9 cellular contexts compared by ENCODE assay signal in genomic region chr15:92011611-92012367, GRCh38.
DNase-seq lines count a peak whose midpoint lies in the region; ATAC-seq and TF ChIP-seq lines count a peak whose summit lies in the region.
"Had no signal": no experiment of that assay in that cellular context is flagged by ENCODE, and none has a peak within 500 bp of the region (broad histone marks: within the 10 kb centered on the region; RNA-seq: fewer than 3 reads in every experiment).

No MANE protein-coding gene starts in this region.

- peaks cover 31% of the 10 kb centered on the region for H3K4me1 Mint-ChIP-seq in T-helper 1 cell treated with Interleukin-12 subunit alpha and Interleukin-12 subunit beta and Interleukin-4 antibody, amounts not matched to agents 30 μg/mL and 1 μg/mL, for 36 hours (ENCODE audit: low read depth)

- WGBS in gastroesophageal sphincter (ENCODE audit: low coverage in 1 of 2), 2 donors: 85 to 90% methylated on average over 2 to 9 of the region's 14 CpGs

- H3K27ac Mint-ChIP-seq in T-helper 1 cell treated with Interleukin-12 subunit alpha and Interleukin-12 subunit beta and Interleukin-4 antibody, amounts not matched to agents 30 μg/mL and 1 μg/mL, for 36 hours: no peak overlapping the region

- H3K27me3 ChIP-seq in gastroesophageal sphincter: no peaks in the 10 kb centered on the region

- TF ChIP-seq POLR2A in gastroesophageal sphincter (IDR thresholded peaks at IDR 0.05): no peak

- no peak for TF ChIP-seq CTCF in gastroesophageal sphincter (IDR thresholded peaks at IDR 0.05)

- peaks cover 2% of the 10 kb centered on the region for H3K36me3 Mint-ChIP-seq in T-helper 1 cell treated with Interleukin-12 subunit alpha and Interleukin-12 subunit beta and Interleukin-4 antibody, amounts not matched to agents 30 μg/mL and 1 μg/mL, for 36 hours (ENCODE audit: low read depth)
- H3K36me3 Mint-ChIP-seq: T-cell had no signal

- no peak for TF ChIP-seq EP300 in gastroesophageal sphincter (IDR thresholded peaks at IDR 0.05)

- H3K27me3 Mint-ChIP-seq in T-helper 1 cell treated with Interleukin-12 subunit alpha and Interleukin-12 subunit beta and Interleukin-4 antibody, amounts not matched to agents 30 μg/mL and 1 μg/mL, for 36 hours (ENCODE audit: low read depth): no peaks in the 10 kb centered on the region
- H3K27me3 Mint-ChIP-seq: T-cell had no signal

- ATAC-seq in gastroesophageal sphincter (peak; percentile 34), HG03280 (IDR thresholded peaks at IDR 0.05; ENCODE audit: unreplicated experiment) (no peak)

- peak overlapping the region; percentile 9 for H3K4me3 Mint-ChIP-seq in T-helper 1 cell treated with Interleukin-12 subunit alpha and Interleukin-12 subunit beta and Interleukin-4 antibody, amounts not matched to agents 30 μg/mL and 1 μg/mL, for 36 hours

- H3K9me3 Mint-ChIP-seq in T-helper 1 cell treated with Interleukin-12 subunit alpha and Interleukin-12 subunit beta and Interleukin-4 antibody, amounts not matched to agents 30 μg/mL and 1 μg/mL, for 36 hours: no peaks in the 10 kb centered on the region

- peak; percentile 21 for DNase-seq in NK-92 treated with Interleukin-12 subunit alpha and Interleukin-12 subunit beta, amount 100 ng/mL, for 24 hours (lab: John Stamatoyannopoulos, UW)
- DNase-seq in NK-92 (lab: John Stamatoyannopoulos, UW; ENCODE audit: unreplicated experiment) (no peak), HCEC 1CT (no peak), NOMO-1 treated with dmso at 0.1 percent for 144 hours (lab: John Stamatoyannopoulos, UW; ENCODE audit: unreplicated experiment) (no peak)
- peak; percentile 52 for DNase-seq in stimulated activated CD8-positive, alpha-beta memory T cell treated with anti-CD3 and anti-CD28 coated beads, Interleukin-4, amount 100 ng/mL, for 48 hours
- DNase-seq: T-cell had no signal

- H3K4me3 ChIP-seq in gastroesophageal sphincter: no peak overlapping the region

- H3K4me1 ChIP-seq in gastroesophageal sphincter: peaks cover 0 to 34% (median 5%) of the 10 kb centered on the region in 3 donors

- H3K36me3 ChIP-seq in gastroesophageal sphincter: no peaks in the 10 kb centered on the region

- no peak overlapping the region for H3K27ac ChIP-seq in gastroesophageal sphincter

- H3K9me3 ChIP-seq in gastroesophageal sphincter: no peaks in the 10 kb centered on the region

Comparison
In these comparisons a context has a peak if more than half of its experiments do, and no peak if none do; other contexts are left out.
1. DNase-seq: peak in NK-92 treated with Interleukin-12 subunit alpha and Interleukin-12 subunit beta, amount 100 ng/mL, for 24 hours (single experiment) and stimulated activated CD8-positive, alpha-beta memory T cell treated with anti-CD3 and anti-CD28 coated beads, Interleukin-4, amount 100 ng/mL, for 48 hours (single experiment); none in NK-92 (single experiment), HCEC 1CT (single experiment) and NOMO-1 treated with dmso at 0.1 percent for 144 hours (single experiment).